In the genomic region with DNA sequence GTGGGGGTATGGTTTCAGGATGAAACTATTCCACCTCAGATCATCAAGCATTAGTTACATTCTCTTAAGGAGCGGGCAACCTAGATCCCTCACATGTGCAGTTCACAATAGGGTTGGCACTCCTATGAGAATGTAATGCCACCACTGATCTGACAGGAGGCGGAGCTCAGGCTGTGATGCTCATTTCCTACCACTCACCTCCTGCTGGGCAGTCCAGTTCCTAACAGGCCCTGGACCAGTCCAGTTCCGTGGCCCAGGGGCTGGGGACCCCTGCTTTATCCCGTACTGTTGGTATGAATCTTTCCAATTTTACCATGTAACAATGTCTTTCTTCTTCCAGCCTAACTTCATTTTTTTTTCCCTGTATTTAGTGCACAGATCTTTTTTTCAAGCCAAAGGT, we compare ENCODE assay signal across 15 cellular contexts.
DNase-seq lines count a peak whose midpoint lies in the region; ATAC-seq and TF ChIP-seq lines count a peak whose summit lies in the region.
"Had no signal": no experiment of that assay in that cellular context is flagged by ENCODE, and none has a peak within 500 bp of the region (broad histone marks: within the 10 kb centered on the region; RNA-seq: fewer than 3 reads in every experiment).

No MANE protein-coding gene starts in this region.

- H3K4me2 ChIP-seq in Loucy (ENCODE audit: low read depth, low read length, poor library complexity, severe bottlenecking) (peak overlapping the region; percentile 16), osteoblast (ENCODE audit: insufficient read depth, low read length) (no peak overlapping the region)

- H3K27me3 ChIP-seq in Loucy (ENCODE audit: insufficient read depth, low read length, poor library complexity, severe bottlenecking) (no peaks in the 10 kb centered on the region), osteoblast (ENCODE audit: insufficient read depth, low read length) (no peaks in the 10 kb centered on the region)

- no peaks in the 10 kb centered on the region for H4K20me1 ChIP-seq in Loucy (ENCODE audit: insufficient read depth, low read length, poor library complexity, severe bottlenecking)
- H4K20me1 ChIP-seq in osteoblast (ENCODE audit: insufficient read depth, low read length) = no peaks in the 10 kb centered on the region

- H3K4me3 ChIP-seq in Loucy (ENCODE audit: low read length, poor library complexity, severe bottlenecking) = no peak overlapping the region
- no peak overlapping the region for H3K4me3 ChIP-seq in osteoblast (ENCODE audit: insufficient read depth, low read length)

- H3K27me3 Mint-ChIP-seq in brain (no peaks in the 10 kb centered on the region), CD14-positive monocyte (ENCODE audit: low read depth in 3 of 3) (peaks cover 0 to 2% (median 0%) of the 10 kb centered on the region in 3 donors)
- H3K27me3 Mint-ChIP-seq: memory B cell had no signal

- H3K79me2 ChIP-seq in Loucy (ENCODE audit: insufficient read depth, low read length) = no peaks in the 10 kb centered on the region
- H3K79me2 ChIP-seq in osteoblast (ENCODE audit: insufficient read depth, low read length) = peaks cover 32% of the 10 kb centered on the region

- no peaks in the 10 kb centered on the region for H3K9me2 ChIP-seq in Loucy (replicated peaks; ENCODE audit: low read depth, low read length)

- H3K36me3 ChIP-seq in Loucy (ENCODE audit: insufficient read depth, low read length) (no peaks in the 10 kb centered on the region), osteoblast (ENCODE audit: insufficient read depth, low read length) (peaks cover 10% of the 10 kb centered on the region)

- 0 out of 3 replicates have a peak, but pooled peaks have one; percentile 14 for TF ChIP-seq CTCF in GM12872 (IDR thresholded peaks at IDR 0.05; ENCODE audit: insufficient read depth, low read depth, low read length)
- TF ChIP-seq CTCF in Loucy (conservative IDR thresholded peaks at IDR 0.05; ENCODE audit: low read length) = no peak
- TF ChIP-seq CTCF in brain (conservative IDR thresholded peaks at IDR 0.05) = no peak
- no peak for TF ChIP-seq CTCF in osteoblast (IDR thresholded peaks at IDR 0.05; ENCODE audit: extremely low read depth, low read depth, low read length)
- no peak for TF ChIP-seq CTCF in CD14-positive monocyte (IDR thresholded peaks at IDR 0.05)

- H3K27ac Mint-ChIP-seq in brain (peak overlapping the region; percentile 5 to 79 (median 62)), CD14-positive monocyte (no peak overlapping the region)
- H3K27ac Mint-ChIP-seq: activated naive CD8-positive, alpha-beta T cell treated with anti-CD3 and anti-CD28 coated beads, Interleukin-2, amount 10 ng/mL, durations not matched to agents 7 days and 5 days; CD4-positive, alpha-beta memory T cell; endodermal cell; IgD-negative memory B cell; memory B cell had no signal

- H3K9me3 ChIP-seq in Loucy (ENCODE audit: insufficient read depth, low read depth, low read length) = no peaks in the 10 kb centered on the region
- no peaks in the 10 kb centered on the region for H3K9me3 ChIP-seq in osteoblast (ENCODE audit: low read depth, low read length)

- H3F3A ChIP-seq in Loucy (ENCODE audit: low read depth) = no peaks in the 10 kb centered on the region

- intact Hi-C loops in CD14-positive monocyte (cut with micrococcal nuclease) = loop anchor here in 1 of 2 donors (10.0 kb wide), 1 partner anchor 701 kb away; no protein-coding TSS in a partner anchor

- H3K36me3 Mint-ChIP-seq in brain (no peaks in the 10 kb centered on the region), CD14-positive monocyte (no peaks in the 10 kb centered on the region)
- H3K36me3 Mint-ChIP-seq: activated naive CD8-positive, alpha-beta T cell treated with anti-CD3 and anti-CD28 coated beads, Interleukin-2, amount 10 ng/mL, durations not matched to agents 7 days and 5 days; CD4-positive, alpha-beta memory T cell; IgD-negative memory B cell; memory B cell had no signal

- H3K4me1 Mint-ChIP-seq in brain (peaks cover 36% of the 10 kb centered on the region), CD14-positive monocyte (no peaks in the 10 kb centered on the region)
- H3K4me1 Mint-ChIP-seq: activated naive CD8-positive, alpha-beta T cell treated with anti-CD3 and anti-CD28 coated beads, Interleukin-2, amount 10 ng/mL, durations not matched to agents 7 days and 5 days; CD4-positive, alpha-beta memory T cell; IgD-negative memory B cell; memory B cell had no signal

- H3K4me1 ChIP-seq in Loucy (ENCODE audit: insufficient read depth, low read length, poor library complexity, severe bottlenecking) (peaks cover 13% of the 10 kb centered on the region), osteoblast (ENCODE audit: insufficient read depth, low read length) (peaks cover 33% of the 10 kb centered on the region)

- DNase-seq in osteoblast (ENCODE audit: insufficient read length, low spot score, missing footprints) = no peak
- no peak for DNase-seq in CD14-positive monocyte (ENCODE audit: low spot score)
- DNase-seq: activated CD4-positive, alpha-beta T cell treated with anti-CD3 and anti-CD28 coated beads, Interleukin-2, amount 50 U/mL, for 4 hours; activated naive CD8-positive, alpha-beta T cell treated with anti-CD3 and anti-CD28 coated beads, Interleukin-2, amount 10 ng/mL, durations not matched to agents 7 days and 5 days; CD4-positive, alpha-beta memory T cell; endodermal cell; stimulated activated CD4-positive, alpha-beta T cell treated with anti-CD3 and anti-CD28 coated beads, Interleukin-4, amount 100 ng/mL, for 24 hours had no signal

- H2AFZ ChIP-seq in Loucy (ENCODE audit: low read length) = peak overlapping the region; percentile 59; the same call in 1 of the 2 replicates
- H2AFZ ChIP-seq in osteoblast (ENCODE audit: low read length) = no peak overlapping the region

- ATAC-seq in HG03439 (IDR thresholded peaks at IDR 0.05; ENCODE audit: unreplicated experiment) (no peak), GM19324 (IDR thresholded peaks at IDR 0.05; ENCODE audit: low FRiP score, unreplicated experiment) (no peak), HG03280 (IDR thresholded peaks at IDR 0.05; ENCODE audit: unreplicated experiment) (no peak)

- H3K4me3 Mint-ChIP-seq in brain = no peak overlapping the region
- no peak overlapping the region for H3K4me3 Mint-ChIP-seq in CD14-positive monocyte
- H3K4me3 Mint-ChIP-seq: activated naive CD8-positive, alpha-beta T cell treated with anti-CD3 and anti-CD28 coated beads, Interleukin-2, amount 10 ng/mL, durations not matched to agents 7 days and 5 days; CD4-positive, alpha-beta memory T cell; endodermal cell; IgD-negative memory B cell; memory B cell had no signal

- no peak overlapping the region for H3K9ac ChIP-seq in Loucy (ENCODE audit: low read depth, low read length, poor library complexity, severe bottlenecking)

- peak overlapping the region; percentile 1 for H3K27ac ChIP-seq in osteoblast (ENCODE audit: low read depth, low read length)

- H3K9me3 Mint-ChIP-seq in brain = no peaks in the 10 kb centered on the region
- H3K9me3 Mint-ChIP-seq in CD14-positive monocyte = no peaks in the 10 kb centered on the region
- H3K9me3 Mint-ChIP-seq: activated naive CD8-positive, alpha-beta T cell treated with anti-CD3 and anti-CD28 coated beads, Interleukin-2, amount 10 ng/mL, durations not matched to agents 7 days and 5 days; CD4-positive, alpha-beta memory T cell; endodermal cell; IgD-negative memory B cell; memory B cell had no signal

Comparison
In these comparisons a context has a peak if more than half of its experiments do, and no peak if none do; other contexts are left out.
1. H3K27ac Mint-ChIP-seq: peak in brain (5 of 5); none in CD14-positive monocyte (0 of 7).